In genomic region chr1:215001419-215002021, GRCh38 we compare ENCODE assay signal across 12 cellular contexts.
DNase-seq lines count a peak whose midpoint lies in the region; ATAC-seq and TF ChIP-seq lines count a peak whose summit lies in the region.
"Had no signal": no experiment of that assay in that cellular context is flagged by ENCODE, and none has a peak within 500 bp of the region (broad histone marks: within the 10 kb centered on the region; RNA-seq: fewer than 3 reads in every experiment).

No MANE protein-coding gene starts in this region.

- POLR2A ChIA-PET in WTC11 (lab: Charles Lee), result interaction anchor here (0.5 kb wide), 1 partner anchor 228 kb away, joined by 4 read pairs; no protein-coding TSS in a partner anchor

- H3K4me3 ChIP-seq in effector memory CD4-positive, alpha-beta T cell (ENCODE audit: insufficient read depth, low read depth, low read length, poor library complexity, severe bottlenecking), result no peak overlapping the region
- H3K4me3 ChIP-seq in thyroid gland (replicated peaks in 1 of 3), result no peak overlapping the region

- WGBS in thyroid gland, 2 donors, result 94% methylated on average over 4 of the region's 4 CpGs

- no peaks in the 10 kb centered on the region for H3K27me3 ChIP-seq in effector memory CD4-positive, alpha-beta T cell (replicated peaks; ENCODE audit: control insufficient read depth, insufficient read depth, low read length, poor library complexity, severe bottlenecking)
- no peaks in the 10 kb centered on the region for H3K27me3 ChIP-seq in thyroid gland

- no peaks in the 10 kb centered on the region for H3K36me3 ChIP-seq in effector memory CD4-positive, alpha-beta T cell (ENCODE audit: control insufficient read depth, insufficient read depth, low read length)
- no peaks in the 10 kb centered on the region for H3K36me3 ChIP-seq in thyroid gland

- intact Hi-C loops in thyroid gland (cut with DNase I), result no loop called here

- no peak overlapping the region for H3K4me3 Mint-ChIP-seq in WTC11
- H3K4me3 Mint-ChIP-seq: endodermal cell had no signal

- no peaks in the 10 kb centered on the region for H3K27me3 Mint-ChIP-seq in WTC11 (ENCODE audit: low read depth)

- 0 out of 2 replicates have a peak, but pooled peaks cover 2% of the 10 kb centered on the region for H3K4me1 Mint-ChIP-seq in WTC11
- H3K4me1 Mint-ChIP-seq: endodermal cell had no signal

- no peaks in the 10 kb centered on the region for H3K9me3 ChIP-seq in effector memory CD4-positive, alpha-beta T cell (ENCODE audit: control insufficient read depth, low read length)
- no peaks in the 10 kb centered on the region for H3K9me3 ChIP-seq in thyroid gland

- CTCF ChIA-PET in WTC11 (lab: Charles Lee), result no interaction called here

- DNase-seq in RPMI8226, result peak; percentile 49
- no peak for DNase-seq in effector memory CD4-positive, alpha-beta T cell
- DNase-seq in NCI-H345 (lab: John Stamatoyannopoulos, UW), result no peak
- no peak for DNase-seq in thyroid gland
- no peak for DNase-seq in WTC11 (ENCODE audit: low spot score)
- DNase-seq: activated gamma-delta T cell, endodermal cell, NCI-H2171 treated with DMSO at 0.1 percent for 48 hours had no signal

- no peak overlapping the region for H3K27ac ChIP-seq in effector memory CD4-positive, alpha-beta T cell (ENCODE audit: insufficient read depth, low read length, poor library complexity, severe bottlenecking)
- no peak overlapping the region for H3K27ac ChIP-seq in thyroid gland

- no peak for TF ChIP-seq POLR2A in thyroid gland (IDR thresholded peaks at IDR 0.05)

- no peaks in the 10 kb centered on the region for H3K9me3 Mint-ChIP-seq in WTC11
- H3K9me3 Mint-ChIP-seq: endodermal cell had no signal

- ATAC-seq in GM18519 (IDR thresholded peaks at IDR 0.05; ENCODE audit: low FRiP score, unreplicated experiment) (peak; percentile 92), GM21515 (IDR thresholded peaks at IDR 0.05; ENCODE audit: unreplicated experiment) (peak; percentile 96), HG03103 (IDR thresholded peaks at IDR 0.05; ENCODE audit: low read depth, unreplicated experiment) (peak; percentile 94), WTC11 (no peak; the same call in 1 of the 2 replicates)

- H3K36me3 Mint-ChIP-seq in WTC11, result no peaks in the 10 kb centered on the region

- no peaks in the 10 kb centered on the region for H3K4me1 ChIP-seq in effector memory CD4-positive, alpha-beta T cell (ENCODE audit: control insufficient read depth, insufficient read depth, low read length, poor library complexity, severe bottlenecking)
- peaks cover 6 to 7% of the 10 kb centered on the region in 2 donors for H3K4me1 ChIP-seq in thyroid gland

- no peak for TF ChIP-seq CTCF in thyroid gland (IDR thresholded peaks at IDR 0.05)
- no peak for TF ChIP-seq CTCF in WTC11 (IDR thresholded peaks at IDR 0.05)

- H3K27ac Mint-ChIP-seq in WTC11, result no peak overlapping the region
- H3K27ac Mint-ChIP-seq: endodermal cell, progenitor cell of endocrine pancreas had no signal

TF ChIP-seq in WTC11, 78 proteins besides CTCF, POLR2A, EP300 and RAD21 (continues in another document):
- TF ChIP-seq ARID4B (CRISPR knock-in tag; IDR thresholded peaks at IDR 0.05; ENCODE audit: borderline replicate concordance) (no peak), PRRX2 (CRISPR knock-in tag; IDR thresholded peaks at IDR 0.05) (no peak), SMAD4 (CRISPR knock-in tag; IDR thresholded peaks at IDR 0.05) (no peak), PRDM15 (CRISPR knock-in tag; IDR thresholded peaks at IDR 0.05) (no peak), USF2 (CRISPR knock-in tag; IDR thresholded peaks at IDR 0.05) (no peak), CDX4 (CRISPR knock-in tag; IDR thresholded peaks at IDR 0.05; ENCODE audit: borderline replicate concordance) (no peak), ZNF425 (CRISPR knock-in tag; conservative IDR thresholded peaks at IDR 0.05) (no peak), CBFB (CRISPR knock-in tag; IDR thresholded peaks at IDR 0.05; ENCODE audit: low read depth) (no peak)
